Comparison of ENCODE assay signal across 8 cellular contexts in genomic region chr14:63840981-63841380, GRCh38. TPM values are rescaled to one million over a fixed set of nuclear protein-coding genes. Genes with fewer than 3 reads are reported as not detected.
DNase-seq lines count a peak whose midpoint lies in the region; ATAC-seq and TF ChIP-seq lines count a peak whose summit lies in the region.

No MANE protein-coding gene starts in this region.

- H3K4me3 Mint-ChIP-seq in HFFc6: no peak overlapping the region
- H3K4me3 Mint-ChIP-seq in activated CD4-positive, alpha-beta memory T cell treated with anti-CD3 and anti-CD28 coated beads for 36 hours: no peak overlapping the region
- no peak overlapping the region for H3K4me3 Mint-ChIP-seq in progenitor cell of endocrine pancreas (ENCODE audit: low read depth)

- DNase-seq in HFFc6 (no peak), progenitor cell of endocrine pancreas (ENCODE audit: low spot score, unreplicated experiment) (no peak), NCI-H1694 treated with DMSO at 0.1 percent for 48 hours (lab: John Stamatoyannopoulos, UW) (no peak)
- peak; percentile 71 for DNase-seq in activated CD4-positive, alpha-beta memory T cell treated with anti-CD3 and anti-CD28 coated beads for 36 hours
- peak; percentile 54 for DNase-seq in stimulated activated CD8-positive, alpha-beta memory T cell treated with anti-CD3 and anti-CD28 coated beads, Interleukin-15, amount 100 ng/mL, for 1 hour (ENCODE audit: low read depth)

- 0 out of 2 replicates have a peak, but pooled peaks cover 6% of the 10 kb centered on the region for H3K36me3 Mint-ChIP-seq in HFFc6 (ENCODE audit: low read depth)
- no peaks in the 10 kb centered on the region for H3K36me3 Mint-ChIP-seq in activated CD4-positive, alpha-beta memory T cell treated with anti-CD3 and anti-CD28 coated beads for 36 hours
- H3K36me3 Mint-ChIP-seq in progenitor cell of endocrine pancreas (ENCODE audit: insufficient read depth): no peaks in the 10 kb centered on the region

- ATAC-seq in esophagus mucosa (peak; percentile 56), GM18867 (IDR thresholded peaks at IDR 0.05; ENCODE audit: unreplicated experiment) (no peak), HG02852 (IDR thresholded peaks at IDR 0.05; ENCODE audit: unreplicated experiment) (no peak)

- POLR2A ChIA-PET in activated CD4-positive, alpha-beta memory T cell treated with anti-CD3 and anti-CD28 coated beads for 36 hours (lab: Charles Lee): interaction anchor here (1.0 kb wide), 1 partner anchor 12 kb away, joined by 3 read pairs; the partner anchor contains the start of gene SYNE2

- H3K4me1 Mint-ChIP-seq in HFFc6 (ENCODE audit: low read depth): no peaks in the 10 kb centered on the region
- H3K4me1 Mint-ChIP-seq in activated CD4-positive, alpha-beta memory T cell treated with anti-CD3 and anti-CD28 coated beads for 36 hours (ENCODE audit: low read depth): no peaks in the 10 kb centered on the region
- no peaks in the 10 kb centered on the region for H3K4me1 Mint-ChIP-seq in progenitor cell of endocrine pancreas (ENCODE audit: low read depth)

- peaks cover 19% of the 10 kb centered on the region for H3K9me3 Mint-ChIP-seq in HFFc6
- peaks cover 11% of the 10 kb centered on the region for H3K9me3 Mint-ChIP-seq in activated CD4-positive, alpha-beta memory T cell treated with anti-CD3 and anti-CD28 coated beads for 36 hours
- H3K9me3 Mint-ChIP-seq in progenitor cell of endocrine pancreas (ENCODE audit: low read depth): peaks cover 5% of the 10 kb centered on the region

- TF ChIP-seq CTCF in HFFc6 (IDR thresholded peaks at IDR 0.05) (peak; percentile 50; the same call in 1 of the 2 replicates), progenitor cell of endocrine pancreas (IDR thresholded peaks at IDR 0.05; ENCODE audit: unreplicated experiment) (no peak)

- H3K27ac Mint-ChIP-seq in HFFc6 (no peak overlapping the region), progenitor cell of endocrine pancreas (no peak overlapping the region)
- H3K27ac Mint-ChIP-seq in activated CD4-positive, alpha-beta memory T cell treated with anti-CD3 and anti-CD28 coated beads for 36 hours: no peak overlapping the region

- peaks cover 5% of the 10 kb centered on the region for H3K27me3 Mint-ChIP-seq in HFFc6 (ENCODE audit: insufficient read depth)
- H3K27me3 Mint-ChIP-seq in activated CD4-positive, alpha-beta memory T cell treated with anti-CD3 and anti-CD28 coated beads for 36 hours: no peaks in the 10 kb centered on the region
- H3K27me3 Mint-ChIP-seq in progenitor cell of endocrine pancreas: no peaks in the 10 kb centered on the region

- CTCF ChIA-PET in activated CD4-positive, alpha-beta memory T cell treated with anti-CD3 and anti-CD28 coated beads for 36 hours (lab: Charles Lee): interaction anchor here (0.6 to 1.8 kb wide), 5 partner anchors 12 to 174 kb away, joined by 3 to 4 read pairs (median 4); no protein-coding TSS in a partner anchor

- intact Hi-C loops in activated CD4-positive, alpha-beta memory T cell treated with anti-CD3 and anti-CD28 coated beads for 36 hours (cut with micrococcal nuclease): no loop called here

RNA-seq across cellular contexts. Expression of gene SYNE2, which starts 11.8 kb away (rescaled TPM):
- total RNA-seq in HFFc6 (2021; fragmentation: NEBNext Ultra II Directional; extraction: Animal tissue kit (Norgen Biotek cat#: 25700)): 1 to 10 TPM; 2.9 to 6.6 (median 6.2) TPM
- 10 to 100 TPM; 27.6 to 27.7 TPM for total RNA-seq in activated CD4-positive, alpha-beta memory T cell treated with anti-CD3 and anti-CD28 coated beads for 36 hours
- total RNA-seq in esophagus mucosa (99.8 TPM), progenitor cell of endocrine pancreas (108 and 113 TPM in 2 replicates)

Comparison
In these comparisons a context has a peak if more than half of its experiments do, and no peak if none do; other contexts are left out.
1. DNase-seq: peak in activated CD4-positive, alpha-beta memory T cell treated with anti-CD3 and anti-CD28 coated beads for 36 hours (single experiment) and stimulated activated CD8-positive, alpha-beta memory T cell treated with anti-CD3 and anti-CD28 coated beads, Interleukin-15, amount 100 ng/mL, for 1 hour (single experiment); none in HFFc6 (single experiment), progenitor cell of endocrine pancreas (single experiment) and NCI-H1694 treated with DMSO at 0.1 percent for 48 hours (single experiment).